ENCODE assay signal across 17 cellular contexts in genomic region chr9:106927916-106928315, GRCh38.
"Had no signal": no experiment of that assay in that cellular context is flagged by ENCODE, and none has a peak within 500 bp of the region (broad histone marks: within the 10 kb centered on the region; RNA-seq: fewer than 3 reads in every experiment).

No MANE protein-coding gene starts in this region.

- H3K9me3 ChIP-seq: colonic mucosa, left lung, prostate gland, right atrium auricular region, tibial artery had no signal

- DNase-seq: activated CD4-positive, alpha-beta memory T cell treated with anti-CD3 and anti-CD28 coated beads, Interleukin-2, amount 10 ng/mL, durations not matched to agents 7 days and 5 days; activated CD4-positive, alpha-beta T cell treated with anti-CD3 and anti-CD28 coated beads for 36 hours; activated naive CD4-positive, alpha-beta T cell treated with Interleukin-2 at 50 U/mL for 16 hours; activated T-cell treated with anti-CD3 and anti-CD28 coated beads, Interleukin-2, amount 50 U/mL, for 1 hour; anterior cingulate cortex; brain microvascular endothelial cell; colonic mucosa; erythroblast; foreskin melanocyte; left lung; mammary epithelial cell; stimulated activated naive CD8-positive, alpha-beta T cell treated with anti-CD3 and anti-CD28 coated beads, Interleukin-15, Interleukin-2, amounts not matched to agents 100 U/mL and 50 U/mL, for 24 hours; substantia nigra; tibial artery had no signal

- H3K4me3 ChIP-seq: colonic mucosa, left lung, prostate gland, right atrium auricular region, tibial artery had no signal

- ATAC-seq: activated CD4-positive, alpha-beta T cell treated with anti-CD3 and anti-CD28 coated beads for 36 hours; left lung; stimulated activated naive CD8-positive, alpha-beta T cell treated with anti-CD3 and anti-CD28 coated beads, Interleukin-15, Interleukin-2, amounts not matched to agents 100 U/mL and 50 U/mL, for 24 hours; WTC11 had no signal

- H3K4me1 ChIP-seq: colonic mucosa, prostate gland, tibial artery had no signal
